8 cellular contexts compared by ENCODE assay signal in the genomic region with DNA sequence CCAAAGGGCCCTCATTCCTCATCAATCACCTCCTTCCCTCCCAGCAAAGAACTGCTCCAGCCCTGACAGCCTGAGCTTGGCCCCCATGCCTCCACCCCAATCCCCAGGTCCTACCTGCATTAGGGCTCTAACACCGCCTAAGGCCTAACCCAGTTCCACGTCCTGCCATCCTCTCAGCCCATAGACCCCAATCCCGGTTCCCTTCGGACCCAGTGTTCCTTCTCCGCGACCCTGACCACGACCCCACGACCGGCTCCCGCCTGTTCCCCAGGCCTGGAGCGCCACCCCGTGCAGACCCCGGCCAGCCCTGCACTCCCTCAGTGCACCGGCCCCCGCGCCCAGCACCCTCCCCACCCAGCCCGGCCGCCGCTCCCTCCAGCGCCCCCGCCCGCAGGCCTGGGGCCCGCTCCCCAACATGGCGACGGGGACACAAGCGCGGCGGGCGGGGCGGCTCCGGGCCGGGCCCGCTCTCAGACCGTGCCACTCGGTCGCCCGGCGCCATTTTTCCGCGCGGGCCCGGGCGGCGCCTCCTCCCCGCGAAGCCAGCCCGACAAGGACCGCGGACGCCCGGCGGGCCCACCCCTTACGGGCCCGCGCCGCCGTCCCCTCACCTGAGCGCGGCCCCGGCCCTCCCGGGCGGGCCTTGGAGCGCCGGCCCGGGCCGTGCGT. TPM values are rescaled to one million over a fixed set of nuclear protein-coding genes. Genes with fewer than 3 reads are reported as not detected.
A peak's percentile ranks its signal among the peaks of the same experiment; 100 is the strongest.
DNase-seq lines count a peak whose midpoint lies in the region; ATAC-seq and TF ChIP-seq lines count a peak whose summit lies in the region.

No MANE protein-coding gene starts in this region.

- H3K27me3 Mint-ChIP-seq in nephron progenitor cell (ENCODE audit: low read depth, poor library complexity): peaks cover 14% of the 10 kb centered on the region
- H3K27me3 Mint-ChIP-seq in stimulated activated naive CD8-positive, alpha-beta T cell treated with anti-CD3 and anti-CD28 coated beads, Interleukin-15, Interleukin-2, amounts not matched to agents 100 ng/mL and 50 ng/mL, for 24 hours: no peaks in the 10 kb centered on the region

- H3K36me3 Mint-ChIP-seq in nephron progenitor cell (ENCODE audit: low read depth): peaks cover 32% of the 10 kb centered on the region
- peaks cover 9% of the 10 kb centered on the region for H3K36me3 Mint-ChIP-seq in stimulated activated naive CD8-positive, alpha-beta T cell treated with anti-CD3 and anti-CD28 coated beads, Interleukin-15, Interleukin-2, amounts not matched to agents 100 ng/mL and 50 ng/mL, for 24 hours (ENCODE audit: low read depth)

- H3K9ac ChIP-seq in BLaER1: peak overlapping the region; percentile 98

- peaks cover 39% of the 10 kb centered on the region for H4K20me1 ChIP-seq in BLaER1

- peak overlapping the region; percentile 100 for H3K4me3 Mint-ChIP-seq in nephron progenitor cell
- peak overlapping the region; percentile 87 for H3K4me3 Mint-ChIP-seq in stimulated activated naive CD8-positive, alpha-beta T cell treated with anti-CD3 and anti-CD28 coated beads, Interleukin-15, Interleukin-2, amounts not matched to agents 100 ng/mL and 50 ng/mL, for 24 hours

- TF ChIP-seq POLR2A in Peyer's patch (IDR thresholded peaks at IDR 0.05): peak in 1 of 2 donors; percentile 62

- H3K4me3 ChIP-seq in BLaER1 (peak overlapping the region; percentile 91), Peyer's patch (peak overlapping the region; percentile 74 to 99 (median 96))

- H3K9me3 ChIP-seq in BLaER1 (no peaks in the 10 kb centered on the region; the same call in 1 of the 2 replicates), Peyer's patch (no peaks in the 10 kb centered on the region)

- peak overlapping the region; percentile 90 for H3K4me2 ChIP-seq in BLaER1

- H3K9me3 Mint-ChIP-seq in nephron progenitor cell: peaks cover 9% of the 10 kb centered on the region
- no peaks in the 10 kb centered on the region for H3K9me3 Mint-ChIP-seq in stimulated activated naive CD8-positive, alpha-beta T cell treated with anti-CD3 and anti-CD28 coated beads, Interleukin-15, Interleukin-2, amounts not matched to agents 100 ng/mL and 50 ng/mL, for 24 hours

- peak; percentile 51 for ATAC-seq in HG03457 (IDR thresholded peaks at IDR 0.05; ENCODE audit: unreplicated experiment)

- H3K4me1 Mint-ChIP-seq in nephron progenitor cell: peaks cover 34% of the 10 kb centered on the region
- peaks cover 43% of the 10 kb centered on the region for H3K4me1 Mint-ChIP-seq in stimulated activated naive CD8-positive, alpha-beta T cell treated with anti-CD3 and anti-CD28 coated beads, Interleukin-15, Interleukin-2, amounts not matched to agents 100 ng/mL and 50 ng/mL, for 24 hours (ENCODE audit: low read depth)

- DNase-seq in GM19240 (ENCODE audit: insufficient read length, low spot score): peak; percentile 45
- peak; percentile 59 to 78 (median 76) for DNase-seq in Peyer's patch
- peak; percentile 64 for DNase-seq in activated T-helper 9 cell treated with anti-CD3 and anti-CD28 coated beads, Interleukin-2, amount 50 U/mL, for 16 hours (ENCODE audit: low read depth)
- peak; percentile 4 for DNase-seq in fibroblast of the conjunctiva (ENCODE audit: low read depth)
- peak; percentile 78 for DNase-seq in nephron progenitor cell

- no peaks in the 10 kb centered on the region for H3K27me3 ChIP-seq in BLaER1
- no peaks in the 10 kb centered on the region for H3K27me3 ChIP-seq in Peyer's patch

- peaks cover 22% of the 10 kb centered on the region for H3K36me3 ChIP-seq in BLaER1
- no peaks in the 10 kb centered on the region for H3K36me3 ChIP-seq in Peyer's patch

- peak overlapping the region; percentile 99 for H3K27ac ChIP-seq in BLaER1
- peak overlapping the region; percentile 87 to 99 (median 95) for H3K27ac ChIP-seq in Peyer's patch

- H3K4me1 ChIP-seq in BLaER1: peaks cover 16% of the 10 kb centered on the region
- H3K4me1 ChIP-seq in Peyer's patch: peaks cover 0 to 27% (median 4%) of the 10 kb centered on the region in 4 donors

- TF ChIP-seq CTCF in Peyer's patch (IDR thresholded peaks at IDR 0.05) (peak in 1 of 6 experiments; percentile 2), nephron progenitor cell (IDR thresholded peaks at IDR 0.05) (no peak)

- peak overlapping the region; percentile 99 for H3K27ac Mint-ChIP-seq in nephron progenitor cell
- peak overlapping the region; percentile 88 for H3K27ac Mint-ChIP-seq in stimulated activated naive CD8-positive, alpha-beta T cell treated with anti-CD3 and anti-CD28 coated beads, Interleukin-15, Interleukin-2, amounts not matched to agents 100 ng/mL and 50 ng/mL, for 24 hours

RNA-seq across cellular contexts. Expression of a gene that starts 0.5 kb away (rescaled TPM):
- total RNA-seq in Peyer's patch: 10 to 100 TPM; 33.8 to 58.4 (median 49.5) TPM

RNA-seq across cellular contexts. Expression of a gene that starts 47.7 kb away (rescaled TPM):
- 10 to 100 TPM; 22.3 to 40.6 (median 31.8) TPM for total RNA-seq in Peyer's patch

RNA-seq across cellular contexts. Expression of a gene that starts 51.4 kb away (rescaled TPM):
- total RNA-seq in Peyer's patch: 100 to 1,000 TPM; 158 to 473 (median 267) TPM

Comparison
In these comparisons a context has a peak if more than half of its experiments do, and no peak if none do; other contexts are left out.
1. Peak in every context shown above with its lines: DNase-seq, ATAC-seq, H3K4me3 ChIP-seq and H3K27ac ChIP-seq.
2. DNase-seq: peak in every context shown above with its lines; median percentile 78 in nephron progenitor cell; 76 in Peyer's patch; 64 in activated T-helper 9 cell treated with anti-CD3 and anti-CD28 coated beads, Interleukin-2, amount 50 U/mL, for 16 hours; 45 in GM19240; 4 in fibroblast of the conjunctiva.